In the genomic region with DNA sequence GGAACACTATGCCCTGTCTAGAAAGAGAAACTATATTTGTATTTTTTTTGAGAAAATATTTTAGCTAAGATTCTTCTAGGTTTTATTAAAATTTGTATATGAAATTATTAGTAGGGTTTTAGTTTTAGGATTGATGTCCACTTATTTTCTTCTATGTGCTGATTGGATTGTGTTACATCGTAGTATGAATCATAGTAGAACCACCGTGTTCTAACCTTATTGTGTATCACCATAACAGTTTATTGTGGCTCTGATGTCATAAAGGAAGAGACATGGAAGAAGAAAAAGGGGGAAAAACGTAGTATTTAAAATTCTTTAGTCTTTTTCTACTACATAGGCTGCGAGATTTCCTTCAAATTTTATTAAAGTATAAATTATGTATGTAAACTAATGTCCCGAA, we compare ENCODE assay signal across 2 cellular contexts.
TF ChIP-seq lines count a peak whose summit lies in the region.

No MANE protein-coding gene starts in this region.

TF ChIP-seq in HepG2, 621 proteins besides CTCF, POLR2A, EP300 and RAD21:
- TF ChIP-seq, protein P1, sequence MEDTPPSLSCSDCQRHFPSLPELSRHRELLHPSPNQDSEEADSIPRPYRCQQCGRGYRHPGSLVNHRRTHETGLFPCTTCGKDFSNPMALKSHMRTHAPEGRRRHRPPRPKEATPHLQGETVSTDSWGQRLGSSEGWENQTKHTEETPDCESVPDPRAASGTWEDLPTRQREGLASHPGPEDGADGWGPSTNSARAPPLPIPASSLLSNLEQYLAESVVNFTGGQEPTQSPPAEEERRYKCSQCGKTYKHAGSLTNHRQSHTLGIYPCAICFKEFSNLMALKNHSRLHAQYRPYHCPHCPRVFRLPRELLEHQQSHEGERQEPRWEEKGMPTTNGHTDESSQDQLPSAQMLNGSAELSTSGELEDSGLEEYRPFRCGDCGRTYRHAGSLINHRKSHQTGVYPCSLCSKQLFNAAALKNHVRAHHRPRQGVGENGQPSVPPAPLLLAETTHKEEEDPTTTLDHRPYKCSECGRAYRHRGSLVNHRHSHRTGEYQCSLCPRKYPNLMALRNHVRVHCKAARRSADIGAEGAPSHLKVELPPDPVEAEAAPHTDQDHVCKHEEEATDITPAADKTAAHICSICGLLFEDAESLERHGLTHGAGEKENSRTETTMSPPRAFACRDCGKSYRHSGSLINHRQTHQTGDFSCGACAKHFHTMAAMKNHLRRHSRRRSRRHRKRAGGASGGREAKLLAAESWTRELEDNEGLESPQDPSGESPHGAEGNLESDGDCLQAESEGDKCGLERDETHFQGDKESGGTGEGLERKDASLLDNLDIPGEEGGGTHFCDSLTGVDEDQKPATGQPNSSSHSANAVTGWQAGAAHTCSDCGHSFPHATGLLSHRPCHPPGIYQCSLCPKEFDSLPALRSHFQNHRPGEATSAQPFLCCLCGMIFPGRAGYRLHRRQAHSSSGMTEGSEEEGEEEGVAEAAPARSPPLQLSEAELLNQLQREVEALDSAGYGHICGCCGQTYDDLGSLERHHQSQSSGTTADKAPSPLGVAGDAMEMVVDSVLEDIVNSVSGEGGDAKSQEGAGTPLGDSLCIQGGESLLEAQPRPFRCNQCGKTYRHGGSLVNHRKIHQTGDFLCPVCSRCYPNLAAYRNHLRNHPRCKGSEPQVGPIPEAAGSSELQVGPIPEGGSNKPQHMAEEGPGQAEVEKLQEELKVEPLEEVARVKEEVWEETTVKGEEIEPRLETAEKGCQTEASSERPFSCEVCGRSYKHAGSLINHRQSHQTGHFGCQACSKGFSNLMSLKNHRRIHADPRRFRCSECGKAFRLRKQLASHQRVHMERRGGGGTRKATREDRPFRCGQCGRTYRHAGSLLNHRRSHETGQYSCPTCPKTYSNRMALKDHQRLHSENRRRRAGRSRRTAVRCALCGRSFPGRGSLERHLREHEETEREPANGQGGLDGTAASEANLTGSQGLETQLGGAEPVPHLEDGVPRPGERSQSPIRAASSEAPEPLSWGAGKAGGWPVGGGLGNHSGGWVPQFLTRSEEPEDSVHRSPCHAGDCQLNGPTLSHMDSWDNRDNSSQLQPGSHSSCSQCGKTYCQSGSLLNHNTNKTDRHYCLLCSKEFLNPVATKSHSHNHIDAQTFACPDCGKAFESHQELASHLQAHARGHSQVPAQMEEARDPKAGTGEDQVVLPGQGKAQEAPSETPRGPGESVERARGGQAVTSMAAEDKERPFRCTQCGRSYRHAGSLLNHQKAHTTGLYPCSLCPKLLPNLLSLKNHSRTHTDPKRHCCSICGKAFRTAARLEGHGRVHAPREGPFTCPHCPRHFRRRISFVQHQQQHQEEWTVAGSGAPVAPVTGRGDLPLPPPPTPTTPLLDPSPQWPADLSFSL (CRISPR knock-in tag; IDR thresholded peaks at IDR 0.05) = no peak
- TF ChIP-seq SAP130 (CRISPR knock-in tag; IDR thresholded peaks at IDR 0.05; ENCODE audit: low read depth) = peak; percentile 18; the same call in 1 of the 2 replicates
- TF ChIP-seq TFDP2 (CRISPR knock-in tag; IDR thresholded peaks at IDR 0.05) = no peak
- TF ChIP-seq PITX1 (CRISPR knock-in tag; IDR thresholded peaks at IDR 0.05) = no peak
- TF ChIP-seq HNRNPUL1 (IDR thresholded peaks at IDR 0.05; ENCODE audit: low read depth, low read length) = no peak
- TF ChIP-seq ZMYM4 (CRISPR knock-in tag; IDR thresholded peaks at IDR 0.05) = no peak

TF ChIP-seq in SK-N-SH treated with all-trans-retinoic acid at 6 μM for 48 hours, 23 proteins besides CTCF, POLR2A, EP300 and RAD21 (continued from another document):
- TF ChIP-seq, protein P2, sequence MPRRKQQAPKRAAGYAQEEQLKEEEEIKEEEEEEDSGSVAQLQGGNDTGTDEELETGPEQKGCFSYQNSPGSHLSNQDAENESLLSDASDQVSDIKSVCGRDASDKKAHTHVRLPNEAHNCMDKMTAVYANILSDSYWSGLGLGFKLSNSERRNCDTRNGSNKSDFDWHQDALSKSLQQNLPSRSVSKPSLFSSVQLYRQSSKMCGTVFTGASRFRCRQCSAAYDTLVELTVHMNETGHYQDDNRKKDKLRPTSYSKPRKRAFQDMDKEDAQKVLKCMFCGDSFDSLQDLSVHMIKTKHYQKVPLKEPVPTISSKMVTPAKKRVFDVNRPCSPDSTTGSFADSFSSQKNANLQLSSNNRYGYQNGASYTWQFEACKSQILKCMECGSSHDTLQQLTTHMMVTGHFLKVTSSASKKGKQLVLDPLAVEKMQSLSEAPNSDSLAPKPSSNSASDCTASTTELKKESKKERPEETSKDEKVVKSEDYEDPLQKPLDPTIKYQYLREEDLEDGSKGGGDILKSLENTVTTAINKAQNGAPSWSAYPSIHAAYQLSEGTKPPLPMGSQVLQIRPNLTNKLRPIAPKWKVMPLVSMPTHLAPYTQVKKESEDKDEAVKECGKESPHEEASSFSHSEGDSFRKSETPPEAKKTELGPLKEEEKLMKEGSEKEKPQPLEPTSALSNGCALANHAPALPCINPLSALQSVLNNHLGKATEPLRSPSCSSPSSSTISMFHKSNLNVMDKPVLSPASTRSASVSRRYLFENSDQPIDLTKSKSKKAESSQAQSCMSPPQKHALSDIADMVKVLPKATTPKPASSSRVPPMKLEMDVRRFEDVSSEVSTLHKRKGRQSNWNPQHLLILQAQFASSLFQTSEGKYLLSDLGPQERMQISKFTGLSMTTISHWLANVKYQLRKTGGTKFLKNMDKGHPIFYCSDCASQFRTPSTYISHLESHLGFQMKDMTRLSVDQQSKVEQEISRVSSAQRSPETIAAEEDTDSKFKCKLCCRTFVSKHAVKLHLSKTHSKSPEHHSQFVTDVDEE (CRISPR knock-in tag; IDR thresholded peaks at IDR 0.05) = no peak
- TF ChIP-seq, protein P3, sequence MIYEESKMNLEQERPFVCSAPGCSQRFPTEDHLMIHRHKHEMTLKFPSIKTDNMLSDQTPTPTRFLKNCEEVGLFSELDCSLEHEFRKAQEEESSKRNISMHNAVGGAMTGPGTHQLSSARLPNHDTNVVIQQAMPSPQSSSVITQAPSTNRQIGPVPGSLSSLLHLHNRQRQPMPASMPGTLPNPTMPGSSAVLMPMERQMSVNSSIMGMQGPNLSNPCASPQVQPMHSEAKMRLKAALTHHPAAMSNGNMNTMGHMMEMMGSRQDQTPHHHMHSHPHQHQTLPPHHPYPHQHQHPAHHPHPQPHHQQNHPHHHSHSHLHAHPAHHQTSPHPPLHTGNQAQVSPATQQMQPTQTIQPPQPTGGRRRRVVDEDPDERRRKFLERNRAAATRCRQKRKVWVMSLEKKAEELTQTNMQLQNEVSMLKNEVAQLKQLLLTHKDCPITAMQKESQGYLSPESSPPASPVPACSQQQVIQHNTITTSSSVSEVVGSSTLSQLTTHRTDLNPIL (CRISPR knock-in tag; IDR thresholded peaks at IDR 0.05; ENCODE audit: low read depth) = no peak
- TF ChIP-seq ZNF70 (CRISPR knock-in tag; IDR thresholded peaks at IDR 0.05) = no peak
- no peak for TF ChIP-seq BACH2 (CRISPR knock-in tag; IDR thresholded peaks at IDR 0.05; ENCODE audit: borderline replicate concordance)
- no peak for TF ChIP-seq ISL1 (CRISPR knock-in tag; IDR thresholded peaks at IDR 0.05)
- TF ChIP-seq ZNF565 (CRISPR knock-in tag; conservative IDR thresholded peaks at IDR 0.05; ENCODE audit: low read depth) = no peak
- TF ChIP-seq TCF4 (CRISPR knock-in tag; IDR thresholded peaks at IDR 0.05; ENCODE audit: borderline replicate concordance) = no peak
